ENCODE assay signal across 8 cellular contexts in the genomic region with DNA sequence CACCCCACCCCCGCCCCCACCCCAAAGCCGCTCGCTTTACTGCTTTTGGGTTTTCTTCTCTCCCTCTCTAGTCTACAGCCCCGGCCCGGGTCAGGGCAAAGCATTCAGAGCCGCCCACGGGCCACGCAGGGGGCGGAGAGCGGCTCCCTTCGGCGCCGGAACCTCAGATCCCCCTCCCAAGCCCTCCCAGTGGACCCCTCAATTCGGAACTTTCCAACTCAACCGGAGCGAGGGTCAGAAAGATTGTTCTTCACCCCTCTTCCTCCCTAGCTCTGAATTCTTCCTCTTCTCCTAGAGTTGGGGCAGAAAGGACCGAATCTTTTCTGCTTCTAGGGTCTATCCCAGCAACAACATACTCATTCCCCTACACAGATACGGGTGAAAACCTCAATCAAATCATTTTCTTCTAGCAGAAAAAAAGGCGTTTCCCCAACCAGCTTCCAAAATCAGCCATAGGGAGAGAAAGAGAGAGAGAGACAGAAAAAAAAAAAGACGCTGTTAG. TPM values are rescaled to one million over a fixed set of nuclear protein-coding genes. Genes with fewer than 3 reads are reported as not detected.
DNase-seq lines count a peak whose midpoint lies in the region; ATAC-seq and TF ChIP-seq lines count a peak whose summit lies in the region.

No MANE protein-coding gene starts in this region.

- peak overlapping the region; percentile 48 for H3K4me3 ChIP-seq in epithelial cell of esophagus (ENCODE audit: low read length)
- H3K4me3 ChIP-seq in osteoblast (ENCODE audit: insufficient read depth, low read length): peak overlapping the region; percentile 72

- TF ChIP-seq CTCF in epithelial cell of esophagus (IDR thresholded peaks at IDR 0.05; ENCODE audit: insufficient read depth, low read depth, low read length, missing control alignments): no peak
- TF ChIP-seq CTCF in osteoblast (IDR thresholded peaks at IDR 0.05; ENCODE audit: extremely low read depth, low read depth, low read length): no peak

- H3K4me1 ChIP-seq in osteoblast (ENCODE audit: insufficient read depth, low read length): peaks cover 10% of the 10 kb centered on the region

- H3K36me3 ChIP-seq in osteoblast (ENCODE audit: insufficient read depth, low read length): no peaks in the 10 kb centered on the region

- H3K27me3 ChIP-seq in osteoblast (ENCODE audit: insufficient read depth, low read length): peaks cover 70% of the 10 kb centered on the region

- peak overlapping the region; percentile 98 for H3K27ac Mint-ChIP-seq in T-helper 17 cell

- DNase-seq in T-helper 17 cell: no peak
- DNase-seq in epithelial cell of esophagus (ENCODE audit: low read depth): no peak
- peak; percentile 77 for DNase-seq in osteoblast (ENCODE audit: insufficient read length, low spot score, missing footprints)

- H3K9me3 ChIP-seq in T-helper 17 cell (ENCODE audit: control insufficient read depth, low read length, poor library complexity, severe bottlenecking): no peaks in the 10 kb centered on the region
- H3K9me3 ChIP-seq in osteoblast (ENCODE audit: low read depth, low read length): no peaks in the 10 kb centered on the region

- H3K27me3 Mint-ChIP-seq in T-helper 17 cell: peaks cover 13% of the 10 kb centered on the region

- ATAC-seq in GM18498 (IDR thresholded peaks at IDR 0.05; ENCODE audit: unreplicated experiment): peak; percentile 32
- ATAC-seq in T-helper 17 cell: peak; percentile 42
- ATAC-seq in HG02870 (IDR thresholded peaks at IDR 0.05; ENCODE audit: unreplicated experiment): no peak
- no peak for ATAC-seq in GM21619 (IDR thresholded peaks at IDR 0.05; ENCODE audit: unreplicated experiment)
- ATAC-seq in HG02852 (IDR thresholded peaks at IDR 0.05; ENCODE audit: unreplicated experiment): no peak
- no peak for ATAC-seq in HG02763 (IDR thresholded peaks at IDR 0.05; ENCODE audit: unreplicated experiment)

- H3K79me2 ChIP-seq in osteoblast (ENCODE audit: insufficient read depth, low read length): peaks cover 4% of the 10 kb centered on the region

- H3K4me2 ChIP-seq in osteoblast (ENCODE audit: insufficient read depth, low read length): peak overlapping the region; percentile 78

- peaks cover 33% of the 10 kb centered on the region for H3K4me1 Mint-ChIP-seq in T-helper 17 cell

- H2AFZ ChIP-seq in osteoblast (ENCODE audit: low read length): no peak overlapping the region

- H3K27ac ChIP-seq in osteoblast (ENCODE audit: low read depth, low read length): peak overlapping the region; percentile 51

- peaks cover 10% of the 10 kb centered on the region for H3K36me3 Mint-ChIP-seq in T-helper 17 cell (ENCODE audit: low read depth)

- no peaks in the 10 kb centered on the region for H4K20me1 ChIP-seq in osteoblast (ENCODE audit: insufficient read depth, low read length)

- peak overlapping the region; percentile 96 for H3K4me3 Mint-ChIP-seq in T-helper 17 cell

RNA-seq across cellular contexts. Expression of a gene that starts 1.0 kb away (rescaled TPM):
- 10 to 100 TPM in 1 of 2 donors, 1 to 10 TPM in 1; 4.5 to 18.8 TPM for total RNA-seq in T-helper 17 cell
- 2.1 and 3.3 TPM in 2 replicates for total RNA-seq in osteoblast

RNA-seq across cellular contexts. Expression of a gene that starts 13.1 kb away (rescaled TPM):
- total RNA-seq in T-helper 17 cell (not detected), osteoblast (not detected in 2 replicates)

RNA-seq across cellular contexts. Expression of a gene that starts 34.2 kb away (rescaled TPM):
- total RNA-seq in T-helper 17 cell (1 to 10 TPM in 1 of 2 donors, under 1 TPM in 1; 0.91 to 1.8 TPM), osteoblast (0.29 and 0.36 TPM in 2 replicates)

RNA-seq across cellular contexts. Expression of a gene that starts 46.1 kb away (rescaled TPM):
- total RNA-seq in T-helper 17 cell: 1 to 10 TPM; 1.7 to 4.6 TPM
- total RNA-seq in osteoblast: 1.5 and 1.8 TPM in 2 replicates

RNA-seq across cellular contexts. Expression of a gene that starts 49.7 kb away (rescaled TPM):
- total RNA-seq in T-helper 17 cell (not detected), osteoblast (not detected in 2 replicates)

Comparison
In these comparisons a context has a peak if more than half of its experiments do, and no peak if none do; other contexts are left out.
1. ATAC-seq: peak in GM18498 (single experiment) and T-helper 17 cell (single experiment); none in HG02870 (single experiment), GM21619 (single experiment), HG02852 (single experiment) and HG02763 (single experiment).